9 cellular contexts compared by ENCODE assay signal in genomic region chr13:49113526-49114286, GRCh38.
DNase-seq lines count a peak whose midpoint lies in the region; ATAC-seq and TF ChIP-seq lines count a peak whose summit lies in the region.
"Had no signal": no experiment of that assay in that cellular context is flagged by ENCODE, and none has a peak within 500 bp of the region (broad histone marks: within the 10 kb centered on the region; RNA-seq: fewer than 3 reads in every experiment).

No MANE protein-coding gene starts in this region.

- H3K4ac ChIP-seq in IMR-90 (ENCODE audit: low read depth, low read length) = no peak overlapping the region

- peaks cover 29 to 45% of the 10 kb centered on the region in 2 experiments for H3K79me1 ChIP-seq in IMR-90 (ENCODE audit: low read depth in 1 of 2, low read length in 2 of 2)

- in situ Hi-C loops in IMR-90 (cut with MboI; ENCODE audit: low sequenced_read_pairs) = no loop called here
- in situ Hi-C loops in astrocyte of the spinal cord (cut with HindIII; ENCODE audit: low sequenced_read_pairs) = no loop called here

- WGBS in IMR-90 (ENCODE audit: extremely low coverage in 2 of 2, insufficient read length in 1 of 2), 2 experiments = no CpG with 5 or more reads among the region's 1 CpG

- dilution Hi-C loops in IMR-90 (cut with HindIII; ENCODE audit: low sequenced_read_pairs, unreplicated experiment) = no loop called here

- no peak for TF ChIP-seq POLR2A in IMR-90 (IDR thresholded peaks at IDR 0.05; ENCODE audit: low read depth, low read length)

- peak overlapping the region; percentile 55 for H2BK5ac ChIP-seq in IMR-90 (ENCODE audit: low read depth, low read length, poor library complexity, severe bottlenecking)

- no peaks in the 10 kb centered on the region for H3K27me3 ChIP-seq in IMR-90 (ENCODE audit: control insufficient read depth, insufficient read depth, low read length)

- peak overlapping the region; percentile 47; the same call in 1 of the 2 replicates for H3K18ac ChIP-seq in IMR-90 (ENCODE audit: low read depth, low read length)

- H2BK20ac ChIP-seq in IMR-90 (ENCODE audit: low read depth, low read length) = no peak overlapping the region

- intact Hi-C loops in IMR-90 (cut with micrococcal nuclease) = loop anchor here (10.0 kb wide), 1 partner anchor 339 kb away; no protein-coding TSS in a partner anchor

- POLR2A ChIA-PET in IMR-90 (lab: Charles Lee; ENCODE audit: unreplicated experiment) = no interaction called here

- ATAC-seq in IMR-90 (ENCODE audit: low read depth) = peak; percentile 18; the same call in 1 of the 2 replicates
- ATAC-seq in HG02610 (IDR thresholded peaks at IDR 0.05; ENCODE audit: unreplicated experiment) = no peak

- no peak for TF ChIP-seq CTCF in AG10803 (conservative IDR thresholded peaks at IDR 0.05; ENCODE audit: low read length)
- TF ChIP-seq CTCF in IMR-90 (conservative IDR thresholded peaks at IDR 0.05; ENCODE audit: low read depth, low read length) = no peak
- no peak for TF ChIP-seq CTCF in astrocyte of the spinal cord (IDR thresholded peaks at IDR 0.05; ENCODE audit: low read depth, low read length)

- peak overlapping the region; percentile 31 to 81; a peak in 2 of 4 replicates for H4K8ac ChIP-seq in IMR-90 (ENCODE audit: low read depth in 2 of 2, low read length in 2 of 2)

- no peak overlapping the region for H3K14ac ChIP-seq in IMR-90 (replicated peaks; ENCODE audit: low read depth, low read length)

- H3K4me1 ChIP-seq in IMR-90 (ENCODE audit: control insufficient read depth, insufficient read depth, low read length) = peaks cover 3% of the 10 kb centered on the region

- peak overlapping the region; percentile 64 for H3K9ac ChIP-seq in IMR-90 (ENCODE audit: low read depth, low read length)

- H3K4me3 ChIP-seq in AG10803 (ENCODE audit: low read length) (no peak overlapping the region), IMR-90 (ENCODE audit: insufficient read depth, low read depth, low read length) (no peak overlapping the region), astrocyte of the spinal cord (ENCODE audit: low read depth, low read length) (peak overlapping the region; percentile 2)
- H3K4me3 ChIP-seq: skin epidermis had no signal

- H3K23ac ChIP-seq in IMR-90 (ENCODE audit: low read depth, low read length) = 0 out of 2 replicates have a peak overlapping the region, but pooled peaks have one; percentile 40

- no peak overlapping the region for H3K56ac ChIP-seq in IMR-90 (ENCODE audit: extremely low read depth, insufficient read depth, low read length)

- TF ChIP-seq RAD21 in IMR-90 (IDR thresholded peaks at IDR 0.05; ENCODE audit: low read length) = no peak

- DNase-seq in AG10803 (ENCODE audit: low read depth) = peak; percentile 62
- DNase-seq in IMR-90 = peak; percentile 82
- DNase-seq in astrocyte of the spinal cord (ENCODE audit: low read depth, low spot score) = peak; percentile 72
- DNase-seq in kidney tubule cell (ENCODE audit: low spot score) = peak; percentile 66
- no peak for DNase-seq in NCI-H2081 (lab: John Stamatoyannopoulos, UW)
- DNase-seq in NCI-H2029 treated with DMSO at 0.1 percent for 48 hours (lab: John Stamatoyannopoulos, UW) = no peak
- no peak for DNase-seq in DMS79 (lab: John Stamatoyannopoulos, UW)

- H4K20me1 ChIP-seq in IMR-90 (ENCODE audit: insufficient read depth, low read length) = no peaks in the 10 kb centered on the region

- no TSS peak for BruUV-seq in IMR-90 (replicated peaks; lab: Mats Ljungman, UMichigan)

- H2BK120ac ChIP-seq in IMR-90 (ENCODE audit: low read depth, low read length) = no peak overlapping the region

- H2AK5ac ChIP-seq in IMR-90 (ENCODE audit: low read depth, low read length) = no peak overlapping the region

- 0 out of 2 replicates have a peak, but pooled peaks cover 4% of the 10 kb centered on the region for H3K9me1 ChIP-seq in IMR-90 (ENCODE audit: insufficient read depth, low read length)

- no peak overlapping the region for H4K91ac ChIP-seq in IMR-90 (ENCODE audit: insufficient read depth, low read depth, low read length)

- no peaks in the 10 kb centered on the region for H3K9me3 ChIP-seq in IMR-90 (ENCODE audit: control insufficient read depth, insufficient read depth, low read length)

- H3K36me3 ChIP-seq in IMR-90 (ENCODE audit: control insufficient read depth, insufficient read depth, low read length) = peaks cover 19% of the 10 kb centered on the region

- H2BK15ac ChIP-seq in IMR-90 (ENCODE audit: low read depth, low read length) = no peak overlapping the region

- no peak overlapping the region for H2AFZ ChIP-seq in IMR-90 (replicated peaks; ENCODE audit: low read length, poor library complexity)

- H2AK9ac ChIP-seq in IMR-90 (replicated peaks; ENCODE audit: low read depth, low read length, poor library complexity) = no peak overlapping the region

- CTCF ChIA-PET in IMR-90 (lab: Yijun Ruan, JAX) = no interaction called here

- H3K4me2 ChIP-seq in IMR-90 (ENCODE audit: low read depth, low read length) = peak overlapping the region; percentile 84

- H3K27ac ChIP-seq in IMR-90 (ENCODE audit: insufficient read depth, low read length) = peak overlapping the region; percentile 76

- no peak overlapping the region for H4K5ac ChIP-seq in IMR-90 (ENCODE audit: low read depth, low read length)

TF ChIP-seq in IMR-90, 13 proteins besides CTCF, POLR2A, EP300 and RAD21:
- no peak for TF ChIP-seq MAZ (IDR thresholded peaks at IDR 0.05; ENCODE audit: borderline replicate concordance, low read depth, low read length)
- peak; percentile 46; the same call in 1 of the 2 replicates for TF ChIP-seq FOS (IDR thresholded peaks at IDR 0.05; ENCODE audit: low read depth, low read length)
- peak; percentile 71 for TF ChIP-seq CEBPB (IDR thresholded peaks at IDR 0.05; ENCODE audit: low read depth, low read length)
- TF ChIP-seq BHLHE40 (IDR thresholded peaks at IDR 0.05; ENCODE audit: low read depth, low read length) = peak; percentile 71
TF ChIP-seq in IMR-90: peak in this region for 3.

Comparison
In these comparisons a context has a peak if more than half of its experiments do, and no peak if none do; other contexts are left out.
1. DNase-seq: peak in AG10803 (single experiment), IMR-90 (single experiment), astrocyte of the spinal cord (single experiment) and kidney tubule cell (single experiment); none in NCI-H2081 (0 of 2), NCI-H2029 treated with DMSO at 0.1 percent for 48 hours (single experiment) and DMS79 (single experiment).